Comparison of ENCODE assay signal across 8 cellular contexts in the genomic region with DNA sequence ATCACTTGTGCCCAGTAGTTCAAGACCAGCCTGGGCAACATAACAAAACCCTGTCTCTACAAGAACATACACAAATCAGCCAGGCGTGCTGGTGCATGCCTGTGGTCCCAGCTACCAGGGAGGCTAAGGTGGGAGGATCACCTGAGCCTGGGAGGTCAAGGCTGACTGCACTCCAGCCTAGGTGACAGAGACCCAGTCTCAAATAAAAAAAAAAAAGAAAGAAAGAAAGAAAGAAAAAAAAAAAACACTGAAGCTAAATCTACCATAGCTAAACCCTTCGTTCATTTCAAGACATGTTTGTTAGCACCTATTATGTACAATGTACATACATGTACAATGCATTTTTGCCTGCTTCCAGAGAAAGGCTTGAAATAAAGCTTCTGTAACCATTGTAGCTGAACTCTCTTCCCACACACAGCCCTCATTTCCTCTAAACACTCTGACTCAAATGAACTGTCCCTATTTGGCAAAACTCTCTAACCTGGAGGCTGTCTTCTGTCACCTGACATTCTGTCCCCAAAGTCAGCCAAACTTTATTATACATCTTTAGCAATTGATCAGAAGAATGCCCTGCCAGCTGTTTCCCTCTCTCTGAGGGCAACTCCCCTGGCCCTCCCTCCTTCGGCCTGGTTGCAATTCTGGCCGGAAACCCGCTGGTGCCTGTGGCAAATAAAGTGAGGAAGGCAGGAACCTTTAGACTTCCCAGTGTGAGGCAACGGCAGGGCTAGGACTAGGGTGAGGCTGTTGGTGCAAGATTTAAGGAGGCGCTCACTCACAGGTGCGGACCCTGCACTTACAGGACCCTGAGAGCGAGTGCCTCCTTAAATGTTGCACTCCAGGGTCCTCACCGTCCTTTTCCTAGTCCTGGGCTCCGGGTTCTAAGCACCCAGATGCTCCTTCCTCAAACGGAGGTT. TPM values are rescaled to one million over a fixed set of nuclear protein-coding genes. Genes with fewer than 3 reads are reported as not detected.
A peak's percentile ranks its signal among the peaks of the same experiment; 100 is the strongest.
DNase-seq lines count a peak whose midpoint lies in the region; ATAC-seq and TF ChIP-seq lines count a peak whose summit lies in the region.

No MANE protein-coding gene starts in this region.

- no peaks in the 10 kb centered on the region for H3K27me3 ChIP-seq in HAP-1 (ENCODE audit: low read depth)
- H3K27me3 ChIP-seq in liver (ENCODE audit: control insufficient read depth in 4 of 4, insufficient read depth in 4 of 4, low read length in 3 of 4): no peaks in the 10 kb centered on the region

- H3K36me3 ChIP-seq in HAP-1 (replicated peaks) (no peaks in the 10 kb centered on the region), liver (ENCODE audit: control insufficient read depth in 4 of 4, insufficient read depth in 3 of 4, low read depth in 1 of 4, low read length in 3 of 4) (peaks cover 0 to 3% (median under 1%) of the 10 kb centered on the region in 4 donors)

- peaks cover 9% of the 10 kb centered on the region for H3K4me1 ChIP-seq in HAP-1
- peaks cover 0 to 33% (median 27%) of the 10 kb centered on the region in 4 donors for H3K4me1 ChIP-seq in liver (ENCODE audit: control insufficient read depth in 4 of 4, insufficient read depth in 4 of 4, low read length in 3 of 4)

- H3K9ac ChIP-seq in liver (ENCODE audit: low read depth in 1 of 2, low read length in 2 of 2): peak overlapping the region; percentile 20 to 88

- WGBS in liver: 13% methylated on average over 12 of the region's 12 CpGs

- H3K27ac ChIP-seq in coronary artery (peak overlapping the region; percentile 77 to 92), liver (ENCODE audit: low read depth in 1 of 2, low read length in 2 of 2) (peak overlapping the region; percentile 76 to 85)

- TF ChIP-seq CTCF in coronary artery (IDR thresholded peaks at IDR 0.05) (no peak), liver (IDR thresholded peaks at IDR 0.05; ENCODE audit: low read depth, low read length, missing input control) (no peak)

- DNase-seq in C1 segment of cervical spinal cord (lab: John Stamatoyannopoulos, UW): peak in 8 of 14 donors; percentile 6 to 60 (median 18)
- DNase-seq in HAP-1 (ENCODE audit: low spot score in 2 of 2): peak; percentile 66 to 78
- peak; percentile 37 to 82 for DNase-seq in SW 1271 (lab: John Stamatoyannopoulos, UW)
- peak; percentile 81 for DNase-seq in coronary artery (ENCODE audit: low spot score)
- DNase-seq in stimulated activated CD4-positive, alpha-beta T cell treated with anti-CD3 and anti-CD28 coated beads, TNF-alpha, amount 100 ng/mL, for 4 hours (ENCODE audit: low read depth in 3 of 3): peak in 2 of 3 experiments; percentile 18 to 20
- no peak for DNase-seq in NCI-H1436 treated with DMSO at 0.1 percent for 48 hours (lab: John Stamatoyannopoulos, UW)

- ATAC-seq in GM18870 (IDR thresholded peaks at IDR 0.05; ENCODE audit: unreplicated experiment): no peak

- peak overlapping the region; percentile 82 for H3K4me3 ChIP-seq in HAP-1
- H3K4me3 ChIP-seq in coronary artery: peak overlapping the region; percentile 98
- H3K4me3 ChIP-seq in liver (ENCODE audit: low read depth in 1 of 3, low read length in 3 of 3): peak overlapping the region; percentile 94 to 97 (median 94)

- peak in 1 of 2 donors; percentile 60 for TF ChIP-seq RAD21 in liver (IDR thresholded peaks at IDR 0.05)

- in situ Hi-C loops in HAP-1 (cut with MboI; ENCODE audit: low sequenced_read_pairs): loop anchor here (5.0 kb wide), 1 partner anchor 78 kb away; no protein-coding TSS in a partner anchor

- no peaks in the 10 kb centered on the region for H3K9me3 ChIP-seq in HAP-1
- H3K9me3 ChIP-seq in liver (ENCODE audit: control insufficient read depth in 4 of 4, low read length in 3 of 4): no peaks in the 10 kb centered on the region

TF ChIP-seq in liver, 16 proteins besides CTCF, POLR2A, EP300 and RAD21:
- peak; percentile 88 to 92 for TF ChIP-seq HNF4A (conservative IDR thresholded peaks at IDR 0.05)
- TF ChIP-seq NR2F2 (IDR thresholded peaks at IDR 0.05): peak; percentile 37
- TF ChIP-seq, protein P1, sequence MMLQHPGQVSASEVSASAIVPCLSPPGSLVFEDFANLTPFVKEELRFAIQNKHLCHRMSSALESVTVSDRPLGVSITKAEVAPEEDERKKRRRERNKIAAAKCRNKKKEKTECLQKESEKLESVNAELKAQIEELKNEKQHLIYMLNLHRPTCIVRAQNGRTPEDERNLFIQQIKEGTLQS (IDR thresholded peaks at IDR 0.05): peak; percentile 61
- TF ChIP-seq, protein P2, sequence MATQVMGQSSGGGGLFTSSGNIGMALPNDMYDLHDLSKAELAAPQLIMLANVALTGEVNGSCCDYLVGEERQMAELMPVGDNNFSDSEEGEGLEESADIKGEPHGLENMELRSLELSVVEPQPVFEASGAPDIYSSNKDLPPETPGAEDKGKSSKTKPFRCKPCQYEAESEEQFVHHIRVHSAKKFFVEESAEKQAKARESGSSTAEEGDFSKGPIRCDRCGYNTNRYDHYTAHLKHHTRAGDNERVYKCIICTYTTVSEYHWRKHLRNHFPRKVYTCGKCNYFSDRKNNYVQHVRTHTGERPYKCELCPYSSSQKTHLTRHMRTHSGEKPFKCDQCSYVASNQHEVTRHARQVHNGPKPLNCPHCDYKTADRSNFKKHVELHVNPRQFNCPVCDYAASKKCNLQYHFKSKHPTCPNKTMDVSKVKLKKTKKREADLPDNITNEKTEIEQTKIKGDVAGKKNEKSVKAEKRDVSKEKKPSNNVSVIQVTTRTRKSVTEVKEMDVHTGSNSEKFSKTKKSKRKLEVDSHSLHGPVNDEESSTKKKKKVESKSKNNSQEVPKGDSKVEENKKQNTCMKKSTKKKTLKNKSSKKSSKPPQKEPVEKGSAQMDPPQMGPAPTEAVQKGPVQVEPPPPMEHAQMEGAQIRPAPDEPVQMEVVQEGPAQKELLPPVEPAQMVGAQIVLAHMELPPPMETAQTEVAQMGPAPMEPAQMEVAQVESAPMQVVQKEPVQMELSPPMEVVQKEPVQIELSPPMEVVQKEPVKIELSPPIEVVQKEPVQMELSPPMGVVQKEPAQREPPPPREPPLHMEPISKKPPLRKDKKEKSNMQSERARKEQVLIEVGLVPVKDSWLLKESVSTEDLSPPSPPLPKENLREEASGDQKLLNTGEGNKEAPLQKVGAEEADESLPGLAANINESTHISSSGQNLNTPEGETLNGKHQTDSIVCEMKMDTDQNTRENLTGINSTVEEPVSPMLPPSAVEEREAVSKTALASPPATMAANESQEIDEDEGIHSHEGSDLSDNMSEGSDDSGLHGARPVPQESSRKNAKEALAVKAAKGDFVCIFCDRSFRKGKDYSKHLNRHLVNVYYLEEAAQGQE (IDR thresholded peaks at IDR 0.05): peak; percentile 59
- no peak for TF ChIP-seq FOXA2 (IDR thresholded peaks at IDR 0.05)
- peak; percentile 94 to 97 for TF ChIP-seq EGR1 (IDR thresholded peaks at IDR 0.05; ENCODE audit: low read depth in 2 of 2)
- peak; percentile 62 for TF ChIP-seq TAF1 (conservative IDR thresholded peaks at IDR 0.05)
- peak in 1 of 2 donors; percentile 75 for TF ChIP-seq GABPA (IDR thresholded peaks at IDR 0.05 in 1 of 2, conservative IDR thresholded peaks at IDR 0.05 in 1 of 2)
- TF ChIP-seq FOXA1 (IDR thresholded peaks at IDR 0.05): no peak
- TF ChIP-seq SP1 (IDR thresholded peaks at IDR 0.05): peak; percentile 83
- TF ChIP-seq, protein P3, sequence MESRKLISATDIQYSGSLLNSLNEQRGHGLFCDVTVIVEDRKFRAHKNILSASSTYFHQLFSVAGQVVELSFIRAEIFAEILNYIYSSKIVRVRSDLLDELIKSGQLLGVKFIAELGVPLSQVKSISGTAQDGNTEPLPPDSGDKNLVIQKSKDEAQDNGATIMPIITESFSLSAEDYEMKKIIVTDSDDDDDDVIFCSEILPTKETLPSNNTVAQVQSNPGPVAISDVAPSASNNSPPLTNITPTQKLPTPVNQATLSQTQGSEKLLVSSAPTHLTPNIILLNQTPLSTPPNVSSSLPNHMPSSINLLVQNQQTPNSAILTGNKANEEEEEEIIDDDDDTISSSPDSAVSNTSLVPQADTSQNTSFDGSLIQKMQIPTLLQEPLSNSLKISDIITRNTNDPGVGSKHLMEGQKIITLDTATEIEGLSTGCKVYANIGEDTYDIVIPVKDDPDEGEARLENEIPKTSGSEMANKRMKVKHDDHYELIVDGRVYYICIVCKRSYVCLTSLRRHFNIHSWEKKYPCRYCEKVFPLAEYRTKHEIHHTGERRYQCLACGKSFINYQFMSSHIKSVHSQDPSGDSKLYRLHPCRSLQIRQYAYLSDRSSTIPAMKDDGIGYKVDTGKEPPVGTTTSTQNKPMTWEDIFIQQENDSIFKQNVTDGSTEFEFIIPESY (IDR thresholded peaks at IDR 0.05): peak; percentile 63
- peak; percentile 90 for TF ChIP-seq HNF4G (IDR thresholded peaks at IDR 0.05)
- peak; percentile 57 for TF ChIP-seq YY1 (IDR thresholded peaks at IDR 0.05)
- peak; percentile 46 to 58 for TF ChIP-seq JUND (IDR thresholded peaks at IDR 0.05)
- TF ChIP-seq RXRA (IDR thresholded peaks at IDR 0.05): peak; percentile 77 to 87
- TF ChIP-seq, protein P4, sequence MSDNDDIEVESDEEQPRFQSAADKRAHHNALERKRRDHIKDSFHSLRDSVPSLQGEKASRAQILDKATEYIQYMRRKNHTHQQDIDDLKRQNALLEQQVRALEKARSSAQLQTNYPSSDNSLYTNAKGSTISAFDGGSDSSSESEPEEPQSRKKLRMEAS (IDR thresholded peaks at IDR 0.05): peak; percentile 100

RNA-seq across cellular contexts. Expression of a gene that starts 1.8 kb away (rescaled TPM):
- total RNA-seq in liver: 10 to 100 TPM; 30.4 to 35.0 TPM
- 10 to 100 TPM; 34.0 to 45.1 TPM for polyA plus RNA-seq in liver

RNA-seq across cellular contexts. Expression of a gene that starts 7.8 kb away (rescaled TPM):
- total RNA-seq in liver: under 1 TPM; 0.08 to 0.09 TPM
- 1 to 10 TPM in 1 of 2 donors, under 1 TPM in 1; 0.88 to 1.0 TPM for polyA plus RNA-seq in liver

RNA-seq across cellular contexts. Expression of a gene that starts 20.6 kb away (rescaled TPM):
- 10 to 100 TPM; 10.6 to 18.2 TPM for total RNA-seq in liver
- 10 to 100 TPM; 10.7 to 12.7 TPM for polyA plus RNA-seq in liver

RNA-seq across cellular contexts. Expression of a gene that starts 50.1 kb away (rescaled TPM):
- total RNA-seq in liver: 1 to 10 TPM; 3.6 to 9.8 TPM
- 1 to 10 TPM; 4.5 to 5.2 TPM for polyA plus RNA-seq in liver

RNA-seq across cellular contexts. Expression of a gene that starts 50.4 kb away (rescaled TPM):
- total RNA-seq in liver: 1 to 10 TPM in 1 of 2 donors, under 1 TPM in 1; 0.42 to 4.3 TPM
- polyA plus RNA-seq in liver: under 1 TPM; 0.50 to 0.64 TPM
